Comparison of ENCODE assay signal across 8 cellular contexts in the genomic region with DNA sequence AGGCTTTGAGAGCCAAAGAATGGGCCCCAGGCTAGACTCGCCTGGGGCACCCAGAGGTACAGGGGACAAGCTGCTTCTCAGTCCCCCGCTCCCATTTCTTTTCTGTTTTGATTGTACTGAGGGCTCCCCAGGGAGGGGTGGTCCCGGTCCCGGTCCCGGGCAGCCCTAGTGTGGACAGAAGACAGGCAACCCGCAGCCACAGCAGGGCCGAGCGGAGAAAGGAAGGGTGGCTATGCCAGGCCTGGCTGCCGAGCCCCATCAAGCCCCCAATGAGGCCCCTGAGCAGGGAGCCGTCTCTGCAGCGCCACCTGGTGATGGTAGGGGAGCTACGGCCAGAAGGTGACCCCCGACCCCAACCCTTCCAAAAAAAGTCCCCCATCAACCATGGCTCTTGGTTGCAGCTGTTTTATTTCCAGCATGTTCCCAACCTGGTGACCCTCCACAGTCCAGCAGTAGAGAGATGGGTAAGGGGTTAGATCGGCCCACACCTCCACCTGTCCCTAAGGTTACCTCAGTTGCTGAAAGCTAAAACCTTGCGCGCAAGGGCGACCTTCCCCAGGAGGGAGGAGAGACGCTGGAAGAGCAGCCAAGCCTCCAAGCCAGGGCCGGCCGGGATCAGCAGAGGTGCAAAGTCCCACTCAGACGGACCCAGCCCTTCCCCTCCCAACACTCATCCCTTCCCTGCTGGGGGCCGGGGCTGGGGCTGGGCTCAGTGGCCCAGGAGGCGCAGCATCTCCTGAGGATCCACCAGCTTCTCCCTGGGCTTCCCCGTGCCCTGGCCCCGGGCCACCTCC. TPM values are rescaled to one million over a fixed set of nuclear protein-coding genes. Genes with fewer than 3 reads are reported as not detected.
DNase-seq lines count a peak whose midpoint lies in the region; ATAC-seq and TF ChIP-seq lines count a peak whose summit lies in the region.

No MANE protein-coding gene starts in this region.

- H3K36me3 ChIP-seq in osteoblast (ENCODE audit: insufficient read depth, low read length) (no peaks in the 10 kb centered on the region), thoracic aorta (no peaks in the 10 kb centered on the region)

- peak; percentile 55 to 64 for ATAC-seq in activated T-cell treated with anti-CD3 and anti-CD28 coated beads, Interleukin-2, amount 50 U/mL, for 4 hours
- no peak for ATAC-seq in thoracic aorta (ENCODE audit: insufficient number of reproducible peaks, low FRiP score, low read depth)
- ATAC-seq in GM19324 (IDR thresholded peaks at IDR 0.05; ENCODE audit: low FRiP score, unreplicated experiment) = no peak

- H3K4me3 Mint-ChIP-seq in activated T-cell treated with anti-CD3 and anti-CD28 coated beads, Interleukin-2, amount 50 U/mL, for 4 hours = no peak overlapping the region

- TF ChIP-seq CTCF in osteoblast (IDR thresholded peaks at IDR 0.05; ENCODE audit: extremely low read depth, low read depth, low read length) = peak; percentile 57
- peak; percentile 46 for TF ChIP-seq CTCF in thoracic aorta (IDR thresholded peaks at IDR 0.05)

- peak overlapping the region; percentile 23 for H3K4me2 ChIP-seq in osteoblast (ENCODE audit: insufficient read depth, low read length)

- peak; percentile 47 to 70 for DNase-seq in SHP77 (lab: John Stamatoyannopoulos, UW)
- DNase-seq in SHP77 treated with DMSO at 0.1 percent for 48 hours (lab: John Stamatoyannopoulos, UW) = no peak
- DNase-seq in NOMO-1 treated with DMSO at 0.1 percent for 48 hours (lab: John Stamatoyannopoulos, UW; ENCODE audit: unreplicated experiment) = peak; percentile 41
- DNase-seq in activated T-cell treated with anti-CD3 and anti-CD28 coated beads, Interleukin-2, amount 50 U/mL, for 4 hours = peak; percentile 61
- DNase-seq in fibroblast of peridontal ligament (ENCODE audit: extremely low read depth) = peak; percentile 11
- DNase-seq in osteoblast (ENCODE audit: insufficient read length, low spot score, missing footprints) = peak; percentile 99
- DNase-seq in thoracic aorta (ENCODE audit: low spot score) = no peak

- H3K27ac ChIP-seq in osteoblast (ENCODE audit: low read depth, low read length) (no peak overlapping the region), thoracic aorta (no peak overlapping the region)

- H3K27me3 ChIP-seq in osteoblast (ENCODE audit: insufficient read depth, low read length) = peaks cover 43% of the 10 kb centered on the region
- no peaks in the 10 kb centered on the region for H3K27me3 ChIP-seq in thoracic aorta (replicated peaks; ENCODE audit: insufficient read depth)

- no peaks in the 10 kb centered on the region for H3K79me2 ChIP-seq in osteoblast (ENCODE audit: insufficient read depth, low read length)

- H3K9me3 ChIP-seq in osteoblast (ENCODE audit: low read depth, low read length) = no peaks in the 10 kb centered on the region
- no peaks in the 10 kb centered on the region for H3K9me3 ChIP-seq in thoracic aorta

- H3K4me3 ChIP-seq in osteoblast (ENCODE audit: insufficient read depth, low read length) = no peak overlapping the region
- peak overlapping the region; percentile 60 for H3K4me3 ChIP-seq in thoracic aorta

- H3K36me3 Mint-ChIP-seq in activated T-cell treated with anti-CD3 and anti-CD28 coated beads, Interleukin-2, amount 50 U/mL, for 4 hours (ENCODE audit: insufficient read depth) = no peaks in the 10 kb centered on the region

- no peaks in the 10 kb centered on the region for H3K9me3 Mint-ChIP-seq in activated T-cell treated with anti-CD3 and anti-CD28 coated beads, Interleukin-2, amount 50 U/mL, for 4 hours

- H3K27me3 Mint-ChIP-seq in activated T-cell treated with anti-CD3 and anti-CD28 coated beads, Interleukin-2, amount 50 U/mL, for 4 hours (ENCODE audit: low read depth) = peaks cover 33% of the 10 kb centered on the region

- no peaks in the 10 kb centered on the region for H4K20me1 ChIP-seq in osteoblast (ENCODE audit: insufficient read depth, low read length)

- no peaks in the 10 kb centered on the region for H3K4me1 ChIP-seq in osteoblast (ENCODE audit: insufficient read depth, low read length)
- peaks cover 21 to 26% of the 10 kb centered on the region in 2 donors for H3K4me1 ChIP-seq in thoracic aorta (ENCODE audit: control insufficient read depth in 1 of 2, low read depth in 2 of 2)

- peaks cover 18% of the 10 kb centered on the region for H3K4me1 Mint-ChIP-seq in activated T-cell treated with anti-CD3 and anti-CD28 coated beads, Interleukin-2, amount 50 U/mL, for 4 hours (ENCODE audit: low read depth)

- H2AFZ ChIP-seq in osteoblast (ENCODE audit: low read length) = no peak overlapping the region

RNA-seq across cellular contexts. Expression of gene GRIN2C, which starts 2.6 kb away (rescaled TPM):
- under 1 TPM in 1 of 3 donors, not detected in 2; 0.08 TPM for total RNA-seq in activated T-cell treated with anti-CD3 and anti-CD28 coated beads, Interleukin-2, amount 50 U/mL, for 4 hours
- 0.29 and 0.72 TPM in 2 replicates for total RNA-seq in osteoblast
- 1 to 10 TPM in 1 of 2 donors, under 1 TPM in 1; 0.42 to 1.4 TPM for total RNA-seq in thoracic aorta

RNA-seq across cellular contexts. Expression of gene FDXR, which starts 10.5 kb away (rescaled TPM):
- 10 to 100 TPM in 1 of 3 donors, 1 to 10 TPM in 2; 6.1 to 12.0 (median 7.0) TPM for total RNA-seq in activated T-cell treated with anti-CD3 and anti-CD28 coated beads, Interleukin-2, amount 50 U/mL, for 4 hours
- total RNA-seq in osteoblast (23.5 and 25.9 TPM in 2 replicates), thoracic aorta (1 to 10 TPM; 4.4 to 9.7 TPM)

RNA-seq across cellular contexts. Expression of gene FADS6, which starts 31.1 kb away (rescaled TPM):
- not detected for total RNA-seq in activated T-cell treated with anti-CD3 and anti-CD28 coated beads, Interleukin-2, amount 50 U/mL, for 4 hours
- total RNA-seq in osteoblast (not detected in 2 replicates), thoracic aorta (not detected)

Comparison
In these comparisons a context has a peak if more than half of its experiments do, and no peak if none do; other contexts are left out.
1. DNase-seq: peak in SHP77 (2 of 2), NOMO-1 treated with DMSO at 0.1 percent for 48 hours (single experiment), activated T-cell treated with anti-CD3 and anti-CD28 coated beads, Interleukin-2, amount 50 U/mL, for 4 hours (single experiment), fibroblast of peridontal ligament (single experiment) and osteoblast (single experiment); none in SHP77 treated with DMSO at 0.1 percent for 48 hours (single experiment) and thoracic aorta (single experiment).
2. ATAC-seq: peak in activated T-cell treated with anti-CD3 and anti-CD28 coated beads, Interleukin-2, amount 50 U/mL, for 4 hours (2 of 2); none in thoracic aorta (single experiment) and GM19324 (single experiment).